In genomic region chr3:100899440-100900091, GRCh38 we compare ENCODE assay signal across 11 cellular contexts.
DNase-seq lines count a peak whose midpoint lies in the region; ATAC-seq, FAIRE-seq and TF ChIP-seq lines count a peak whose summit lies in the region.
"Had no signal": no experiment of that assay in that cellular context is flagged by ENCODE, and none has a peak within 500 bp of the region (broad histone marks: within the 10 kb centered on the region; RNA-seq: fewer than 3 reads in every experiment).

No MANE protein-coding gene starts in this region.

- H3K4me3 Mint-ChIP-seq in effector memory CD8-positive, alpha-beta T cell = no peak overlapping the region

- peak; percentile 77 for ATAC-seq in GM18499 (IDR thresholded peaks at IDR 0.05; ENCODE audit: insufficient read depth, unreplicated experiment)
- peak; percentile 93 for ATAC-seq in GM21529 (IDR thresholded peaks at IDR 0.05; ENCODE audit: unreplicated experiment)
- peak; percentile 82 for ATAC-seq in HG03460 (IDR thresholded peaks at IDR 0.05; ENCODE audit: unreplicated experiment)
- ATAC-seq in effector memory CD8-positive, alpha-beta T cell (replicated peaks) = no peak

- no peak overlapping the region for H3K27ac Mint-ChIP-seq in effector memory CD8-positive, alpha-beta T cell

- no peak for FAIRE-seq in H54 (lab: Jason Lieb, UNC)
- FAIRE-seq: D721Med, HTR-8/SVneo had no signal

- H3K4me1 Mint-ChIP-seq in effector memory CD8-positive, alpha-beta T cell (ENCODE audit: low read depth in 2 of 2) = peaks cover 0 to 5% of the 10 kb centered on the region in 2 donors

- peaks cover 0 to 1% of the 10 kb centered on the region in 2 donors for H3K9me3 Mint-ChIP-seq in effector memory CD8-positive, alpha-beta T cell

- H3K27me3 Mint-ChIP-seq in effector memory CD8-positive, alpha-beta T cell = peaks cover 0 to 6% of the 10 kb centered on the region in 2 donors

- TF ChIP-seq POLR2A in H54 (IDR thresholded peaks at IDR 0.05; ENCODE audit: low read depth, low read length) = no peak

- DNase-seq in dermis microvascular lymphatic vessel endothelial cell (ENCODE audit: low read depth in 2 of 2) (peak; percentile 47 to 86), RPMI8226 (no peak), H54 (ENCODE audit: insufficient read length, low spot score) (no peak), DMS 273 treated with DMSO at 0.1 percent for 48 hours (lab: John Stamatoyannopoulos, UW) (no peak)
- DNase-seq in effector memory CD8-positive, alpha-beta T cell = no peak
- DNase-seq: upper lobe of left lung had no signal

- H3K36me3 Mint-ChIP-seq in effector memory CD8-positive, alpha-beta T cell (ENCODE audit: insufficient read depth) = no peaks in the 10 kb centered on the region

Comparison
In these comparisons a context has a peak if more than half of its experiments do, and no peak if none do; other contexts are left out.
1. DNase-seq: peak in dermis microvascular lymphatic vessel endothelial cell (2 of 2); none in RPMI8226 (single experiment), H54 (single experiment), effector memory CD8-positive, alpha-beta T cell (0 of 3) and DMS 273 treated with DMSO at 0.1 percent for 48 hours (single experiment).